ENCODE assay signal across 9 cellular contexts in the genomic region with DNA sequence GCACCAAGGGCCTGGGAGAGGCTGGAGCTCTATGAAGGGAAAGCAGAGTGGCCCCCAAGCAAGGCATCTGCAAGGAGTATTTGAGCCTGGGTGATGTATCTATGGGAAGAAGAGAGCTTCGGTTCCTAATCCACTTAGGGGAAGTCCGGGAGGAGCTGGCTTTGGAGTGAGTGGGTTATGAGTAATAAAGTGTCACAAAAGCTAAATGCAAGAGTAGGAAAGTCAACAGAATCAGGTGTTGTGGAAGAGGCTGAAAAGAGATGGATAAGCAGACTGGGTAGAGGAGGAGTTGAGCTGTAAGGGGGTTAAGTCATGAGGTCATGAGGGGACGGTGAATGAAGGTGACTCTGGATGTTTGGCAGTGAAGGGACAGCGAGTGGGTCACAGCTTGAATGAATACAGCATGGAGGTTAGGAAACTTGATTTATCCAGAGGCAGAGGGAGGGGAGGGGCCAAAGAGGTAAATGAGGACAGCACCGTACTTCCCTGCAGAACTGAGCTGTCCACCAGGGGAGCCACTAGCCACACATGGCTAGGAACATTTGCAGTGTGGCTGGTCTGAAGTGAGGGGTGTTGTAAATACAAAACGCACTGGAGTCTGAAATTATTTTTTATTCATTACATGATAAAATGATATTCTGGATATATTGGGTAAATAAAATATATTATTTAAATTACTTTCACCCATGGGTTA.
DNase-seq lines count a peak whose midpoint lies in the region; ATAC-seq, FAIRE-seq and TF ChIP-seq lines count a peak whose summit lies in the region.
"Had no signal": no experiment of that assay in that cellular context is flagged by ENCODE, and none has a peak within 500 bp of the region (broad histone marks: within the 10 kb centered on the region; RNA-seq: fewer than 3 reads in every experiment).

No MANE protein-coding gene starts in this region.

- H3K4me3 ChIP-seq in cardiac fibroblast (replicated peaks in 1 of 2; ENCODE audit: low read depth in 2 of 2, low read length in 2 of 2): no peak overlapping the region
- H3K4me3 ChIP-seq: SJSA1 had no signal

- peak; percentile 30 for TF ChIP-seq CTCF in D721Med (IDR thresholded peaks at IDR 0.05; ENCODE audit: insufficient read depth, missing control alignments)
- peak; percentile 46 for TF ChIP-seq CTCF in cardiac fibroblast (IDR thresholded peaks at IDR 0.05; ENCODE audit: low read depth, low read length)

- ATAC-seq in GM18861 (IDR thresholded peaks at IDR 0.05; ENCODE audit: unreplicated experiment): no peak
- no peak for ATAC-seq in HG03565 (IDR thresholded peaks at IDR 0.05; ENCODE audit: unreplicated experiment)
- no peak for ATAC-seq in HG03280 (IDR thresholded peaks at IDR 0.05; ENCODE audit: unreplicated experiment)

- no peak for FAIRE-seq in D721Med (lab: Jason Lieb, UNC)

- DNase-seq in D721Med (ENCODE audit: insufficient read length, low spot score): no peak
- peak; percentile 5 for DNase-seq in LoVo (ENCODE audit: low spot score)
- DNase-seq in cardiac fibroblast (ENCODE audit: low read depth in 2 of 2): peak in 1 of 2 donors; percentile 20
- peak; percentile 17 for DNase-seq in medulla oblongata (ENCODE audit: extremely low spot score)
- DNase-seq in C1 segment of cervical spinal cord (lab: John Stamatoyannopoulos, UW): no peak

Comparison
In these comparisons a context has a peak if more than half of its experiments do, and no peak if none do; other contexts are left out.
1. DNase-seq: peak in LoVo (single experiment) and medulla oblongata (single experiment); none in D721Med (single experiment) and C1 segment of cervical spinal cord (0 of 14).